In the genomic region with DNA sequence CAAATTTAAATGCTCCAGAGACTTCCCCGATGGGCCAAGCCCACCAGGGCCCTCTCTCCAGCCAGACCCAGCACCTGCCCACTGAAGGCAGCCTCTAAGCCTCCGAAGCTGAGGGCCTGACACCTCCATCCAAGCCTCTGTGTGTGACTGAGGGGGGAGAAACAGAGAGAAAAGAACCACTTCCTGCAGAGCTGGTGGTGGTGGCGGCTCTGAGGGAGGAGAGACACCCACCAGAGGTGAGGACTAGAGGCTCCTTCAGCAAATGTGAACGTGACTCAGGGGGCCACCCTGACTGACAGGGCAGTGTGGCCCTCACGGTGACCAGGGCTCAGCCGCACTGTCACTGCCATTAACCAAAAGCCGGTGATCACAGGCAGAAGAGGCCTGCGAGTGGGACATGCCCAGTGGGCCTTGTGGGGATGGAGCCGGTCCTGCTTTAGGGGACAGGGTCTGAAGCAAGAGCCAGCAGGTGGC, we compare ENCODE assay signal across 1 cellular context.
TF ChIP-seq lines count a peak whose summit lies in the region.

No MANE protein-coding gene starts in this region.

TF ChIP-seq in SK-N-SH, 30 proteins besides CTCF, POLR2A, EP300 and RAD21 (continued from another document):
- TF ChIP-seq, protein P1, sequence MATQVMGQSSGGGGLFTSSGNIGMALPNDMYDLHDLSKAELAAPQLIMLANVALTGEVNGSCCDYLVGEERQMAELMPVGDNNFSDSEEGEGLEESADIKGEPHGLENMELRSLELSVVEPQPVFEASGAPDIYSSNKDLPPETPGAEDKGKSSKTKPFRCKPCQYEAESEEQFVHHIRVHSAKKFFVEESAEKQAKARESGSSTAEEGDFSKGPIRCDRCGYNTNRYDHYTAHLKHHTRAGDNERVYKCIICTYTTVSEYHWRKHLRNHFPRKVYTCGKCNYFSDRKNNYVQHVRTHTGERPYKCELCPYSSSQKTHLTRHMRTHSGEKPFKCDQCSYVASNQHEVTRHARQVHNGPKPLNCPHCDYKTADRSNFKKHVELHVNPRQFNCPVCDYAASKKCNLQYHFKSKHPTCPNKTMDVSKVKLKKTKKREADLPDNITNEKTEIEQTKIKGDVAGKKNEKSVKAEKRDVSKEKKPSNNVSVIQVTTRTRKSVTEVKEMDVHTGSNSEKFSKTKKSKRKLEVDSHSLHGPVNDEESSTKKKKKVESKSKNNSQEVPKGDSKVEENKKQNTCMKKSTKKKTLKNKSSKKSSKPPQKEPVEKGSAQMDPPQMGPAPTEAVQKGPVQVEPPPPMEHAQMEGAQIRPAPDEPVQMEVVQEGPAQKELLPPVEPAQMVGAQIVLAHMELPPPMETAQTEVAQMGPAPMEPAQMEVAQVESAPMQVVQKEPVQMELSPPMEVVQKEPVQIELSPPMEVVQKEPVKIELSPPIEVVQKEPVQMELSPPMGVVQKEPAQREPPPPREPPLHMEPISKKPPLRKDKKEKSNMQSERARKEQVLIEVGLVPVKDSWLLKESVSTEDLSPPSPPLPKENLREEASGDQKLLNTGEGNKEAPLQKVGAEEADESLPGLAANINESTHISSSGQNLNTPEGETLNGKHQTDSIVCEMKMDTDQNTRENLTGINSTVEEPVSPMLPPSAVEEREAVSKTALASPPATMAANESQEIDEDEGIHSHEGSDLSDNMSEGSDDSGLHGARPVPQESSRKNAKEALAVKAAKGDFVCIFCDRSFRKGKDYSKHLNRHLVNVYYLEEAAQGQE (IDR thresholded peaks at IDR 0.05; ENCODE audit: low read depth, low read length): no peak
- TF ChIP-seq RCOR1 (IDR thresholded peaks at IDR 0.05; ENCODE audit: low read length) (no peak), EZH2phosphoT487 (IDR thresholded peaks at IDR 0.05; ENCODE audit: borderline replicate concordance, low read depth) (no peak), RXRA (IDR thresholded peaks at IDR 0.05; ENCODE audit: borderline replicate concordance, low read depth) (no peak), ELF1 (IDR thresholded peaks at IDR 0.05) (no peak), GABPA (IDR thresholded peaks at IDR 0.05; ENCODE audit: low read depth) (no peak), MXI1 (IDR thresholded peaks at IDR 0.05; ENCODE audit: low read depth, low read length) (no peak), TEAD4 (IDR thresholded peaks at IDR 0.05; ENCODE audit: borderline replicate concordance, insufficient read depth) (no peak)
- TF ChIP-seq, protein P2, sequence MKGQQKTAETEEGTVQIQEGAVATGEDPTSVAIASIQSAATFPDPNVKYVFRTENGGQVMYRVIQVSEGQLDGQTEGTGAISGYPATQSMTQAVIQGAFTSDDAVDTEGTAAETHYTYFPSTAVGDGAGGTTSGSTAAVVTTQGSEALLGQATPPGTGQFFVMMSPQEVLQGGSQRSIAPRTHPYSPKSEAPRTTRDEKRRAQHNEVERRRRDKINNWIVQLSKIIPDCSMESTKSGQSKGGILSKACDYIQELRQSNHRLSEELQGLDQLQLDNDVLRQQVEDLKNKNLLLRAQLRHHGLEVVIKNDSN (IDR thresholded peaks at IDR 0.05; ENCODE audit: borderline replicate concordance, low read depth): no peak
